ENCODE assay signal across 2 cellular contexts in genomic region chr3:170603770-170604510, GRCh38.
TF ChIP-seq lines count a peak whose summit lies in the region.

No MANE protein-coding gene starts in this region.

TF ChIP-seq in HEK293, 187 proteins besides CTCF, POLR2A, EP300 and RAD21 (continued from another document):
- TF ChIP-seq REST (tag by site-specific recombination; IDR thresholded peaks at IDR 0.05) = peak; percentile 90
- TF ChIP-seq ZNF350 (tag by site-specific recombination; IDR thresholded peaks at IDR 0.05) = no peak
- TF ChIP-seq ZNF529 (tag by site-specific recombination; IDR thresholded peaks at IDR 0.05; ENCODE audit: insufficient replicate concordance) = no peak
- TF ChIP-seq ZNF248 (tag by site-specific recombination; IDR thresholded peaks at IDR 0.05) = no peak
- TF ChIP-seq SCRT1 (tag by site-specific recombination; IDR thresholded peaks at IDR 0.05; ENCODE audit: borderline replicate concordance) = no peak
- no peak for TF ChIP-seq ZBTB44 (tag by site-specific recombination; IDR thresholded peaks at IDR 0.05)
- TF ChIP-seq BCL11A (tag by site-specific recombination; IDR thresholded peaks at IDR 0.05; ENCODE audit: low read depth) = no peak
- TF ChIP-seq TRIM28 (IDR thresholded peaks at IDR 0.05; ENCODE audit: borderline replicate concordance, low read length) = no peak
- TF ChIP-seq KLF10 (tag by site-specific recombination; IDR thresholded peaks at IDR 0.05) = no peak
- TF ChIP-seq GLI2 (tag by site-specific recombination; IDR thresholded peaks at IDR 0.05; ENCODE audit: borderline replicate concordance, low read depth) = no peak
- TF ChIP-seq ZNF629 (tag by site-specific recombination; IDR thresholded peaks at IDR 0.05) = no peak
- peak; percentile 62 for TF ChIP-seq EGR2 (tag by site-specific recombination; IDR thresholded peaks at IDR 0.05; ENCODE audit: low read depth)
TF ChIP-seq in HEK293: peak in this region for 3.

TF ChIP-seq in GM12878, 131 proteins besides CTCF, POLR2A, EP300 and RAD21 (continued from another document):
- peak; percentile 58; the same call in 1 of the 2 replicates for TF ChIP-seq REST (IDR thresholded peaks at IDR 0.05; ENCODE audit: low read depth, low read length)
- no peak for TF ChIP-seq HDGF (IDR thresholded peaks at IDR 0.05)
